1 cellular context compared by ENCODE assay signal in the genomic region with DNA sequence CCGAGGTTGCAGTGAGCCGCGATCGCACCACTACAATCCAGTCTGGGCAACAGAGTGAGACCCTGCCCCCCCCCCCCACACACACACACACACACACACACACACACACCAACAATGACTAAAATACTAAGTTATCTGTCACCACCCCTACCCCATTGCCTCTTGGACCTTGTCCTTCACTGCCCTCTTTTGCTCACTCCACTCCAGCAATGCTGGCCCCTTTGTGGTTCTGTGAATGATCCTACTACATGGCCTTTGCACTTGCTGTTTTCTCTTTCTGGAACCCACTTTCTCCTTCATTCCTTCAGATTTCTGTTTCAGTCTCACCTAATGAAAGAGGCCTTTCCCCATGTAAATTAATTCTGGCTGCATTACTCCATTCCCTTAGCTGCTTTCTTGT.
TF ChIP-seq lines count a peak whose summit lies in the region.

No MANE protein-coding gene starts in this region.

TF ChIP-seq in H1, 55 proteins besides CTCF, POLR2A, EP300 and RAD21:
- no peak for TF ChIP-seq PHF8 (conservative IDR thresholded peaks at IDR 0.05; ENCODE audit: low read depth, low read length)
- TF ChIP-seq, protein P1, sequence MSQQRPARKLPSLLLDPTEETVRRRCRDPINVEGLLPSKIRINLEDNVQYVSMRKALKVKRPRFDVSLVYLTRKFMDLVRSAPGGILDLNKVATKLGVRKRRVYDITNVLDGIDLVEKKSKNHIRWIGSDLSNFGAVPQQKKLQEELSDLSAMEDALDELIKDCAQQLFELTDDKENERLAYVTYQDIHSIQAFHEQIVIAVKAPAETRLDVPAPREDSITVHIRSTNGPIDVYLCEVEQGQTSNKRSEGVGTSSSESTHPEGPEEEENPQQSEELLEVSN (IDR thresholded peaks at IDR 0.05), result no peak
- TF ChIP-seq SIRT6 (IDR thresholded peaks at IDR 0.05; ENCODE audit: low read length), result no peak
- no peak for TF ChIP-seq JUN (IDR thresholded peaks at IDR 0.05; ENCODE audit: low read depth, low read length)
- TF ChIP-seq BRCA1 (IDR thresholded peaks at IDR 0.05; ENCODE audit: low read depth, low read length), result no peak
- no peak for TF ChIP-seq RNF2 (IDR thresholded peaks at IDR 0.05; ENCODE audit: borderline replicate concordance, low read depth, low read length, missing control alignments, poor library complexity, severe bottlenecking)
- TF ChIP-seq RFX5 (IDR thresholded peaks at IDR 0.05; ENCODE audit: borderline replicate concordance, low read depth, low read length), result no peak
- no peak for TF ChIP-seq CBX5 (IDR thresholded peaks at IDR 0.05; ENCODE audit: low read depth, low read length)
- TF ChIP-seq SIN3A (conservative IDR thresholded peaks at IDR 0.05 in 1 of 2, IDR thresholded peaks at IDR 0.05 in 1 of 2; ENCODE audit: low read depth in 1 of 2, low read length in 2 of 2), result no peak
- TF ChIP-seq KDM4A (IDR thresholded peaks at IDR 0.05; ENCODE audit: low read depth, low read length, severe bottlenecking), result no peak
- no peak for TF ChIP-seq GTF2F1 (IDR thresholded peaks at IDR 0.05; ENCODE audit: borderline replicate concordance, low read depth, low read length)
- TF ChIP-seq TEAD4 (IDR thresholded peaks at IDR 0.05; ENCODE audit: low read depth, low read length), result no peak
- no peak for TF ChIP-seq CHD2 (IDR thresholded peaks at IDR 0.05; ENCODE audit: low read length)
- TF ChIP-seq SP1 (IDR thresholded peaks at IDR 0.05; ENCODE audit: low read depth, low read length), result no peak
- no peak for TF ChIP-seq SRF (IDR thresholded peaks at IDR 0.05; ENCODE audit: low read depth, low read length)
- TF ChIP-seq TAF1 (IDR thresholded peaks at IDR 0.05; ENCODE audit: low read depth, low read length), result no peak
